23 cellular contexts compared by ENCODE assay signal in the genomic region with DNA sequence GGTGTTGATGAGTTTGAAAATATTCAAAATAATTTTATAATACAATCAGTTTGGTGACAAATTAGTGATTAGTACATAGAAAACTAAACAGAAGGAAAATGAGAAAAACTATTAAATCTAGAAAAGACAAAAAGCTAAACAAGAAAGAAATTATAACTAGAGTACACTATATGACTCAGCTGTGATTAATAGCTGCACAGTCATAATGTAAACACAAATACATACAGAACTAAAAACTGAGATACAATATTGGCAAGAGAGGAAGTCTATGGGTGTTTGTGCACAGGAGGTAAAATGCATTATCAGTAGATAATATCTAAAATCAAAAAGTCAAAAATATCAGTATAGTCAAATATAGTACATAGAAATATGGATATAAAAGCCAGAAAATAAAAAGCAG.
DNase-seq lines count a peak whose midpoint lies in the region; ATAC-seq, FAIRE-seq and TF ChIP-seq lines count a peak whose summit lies in the region.
"Had no signal": no experiment of that assay in that cellular context is flagged by ENCODE, and none has a peak within 500 bp of the region (broad histone marks: within the 10 kb centered on the region; RNA-seq: fewer than 3 reads in every experiment).

No MANE protein-coding gene starts in this region.

- H3K27me3 ChIP-seq in breast epithelium = no peaks in the 10 kb centered on the region
- H3K27me3 ChIP-seq in endothelial cell of umbilical vein (ENCODE audit: control insufficient read depth in 2 of 2, insufficient read depth in 2 of 2, low read length in 2 of 2) = peaks cover 0 to 2% of the 10 kb centered on the region in 2 experiments
- H3K27me3 ChIP-seq in SJCRH30 = no peaks in the 10 kb centered on the region
- no peaks in the 10 kb centered on the region for H3K27me3 ChIP-seq in Caco-2 (replicated peaks; ENCODE audit: control insufficient read depth, insufficient read depth, low read length)
- H3K27me3 ChIP-seq: BE2C, MG63 had no signal

- H3K9ac ChIP-seq in endothelial cell of umbilical vein (replicated peaks; ENCODE audit: extremely low read depth, insufficient read depth, low read length) = no peak overlapping the region
- H3K9ac ChIP-seq: KMS-11 had no signal

- H3K79me2 ChIP-seq in endothelial cell of umbilical vein (ENCODE audit: control insufficient read depth, insufficient read depth, low read length) = no peaks in the 10 kb centered on the region

- intact Hi-C loops in MCF 10A (cut with micrococcal nuclease) (no loop called here), breast epithelium (cut with DNase I; ENCODE audit: low total_unique reads) (no loop called here), endothelial cell of umbilical vein (cut with micrococcal nuclease) (no loop called here), Caco-2 (cut with micrococcal nuclease; ENCODE audit: unreplicated experiment) (no loop called here)

- peak; percentile 20 for DNase-seq in MCF 10A (ENCODE audit: unreplicated experiment)
- DNase-seq in breast epithelium (ENCODE audit: low spot score in 2 of 2) = no peak
- peak; percentile 20 for DNase-seq in RKO (ENCODE audit: low spot score)
- DNase-seq in endothelial cell of umbilical vein (ENCODE audit: low read depth, low spot score) = no peak
- no peak for DNase-seq in SJCRH30
- DNase-seq in Caco-2 = no peak
- DNase-seq: 8988T; BE2C; CD4-positive, CD25-positive, alpha-beta regulatory T cell; COR-L47; MG63; NCI-H1048; NCI-H1436 treated with DMSO at 0.1 percent for 48 hours; NCI-H2029 treated with DMSO at 0.1 percent for 48 hours; NCI-H2171; NCI-H69; RPMI8226 had no signal

- dilution Hi-C loops in endothelial cell of umbilical vein (cut with MboI; ENCODE audit: extremely low pct_ligation_motif_present, low sequenced_read_pairs) = no loop called here

- ATAC-seq in GM18868 (IDR thresholded peaks at IDR 0.05; ENCODE audit: unreplicated experiment) = no peak
- ATAC-seq in GM18511 (IDR thresholded peaks at IDR 0.05; ENCODE audit: unreplicated experiment) = no peak
- ATAC-seq: GM12878, HepG2 had no signal

- H3K4me1 ChIP-seq in breast epithelium = no peaks in the 10 kb centered on the region
- H3K4me1 ChIP-seq in endothelial cell of umbilical vein (ENCODE audit: control insufficient read depth, extremely low read depth, insufficient read depth, low read length) = peaks cover 20% of the 10 kb centered on the region
- peaks cover 2% of the 10 kb centered on the region; the same call in 1 of the 2 replicates for H3K4me1 ChIP-seq in SJCRH30
- no peaks in the 10 kb centered on the region; the same call in 1 of the 2 replicates for H3K4me1 ChIP-seq in Caco-2
- H3K4me1 ChIP-seq: BE2C had no signal

- no peak for TF ChIP-seq CTCF in MCF 10A (IDR thresholded peaks at IDR 0.05; ENCODE audit: unreplicated experiment)
- no peak for TF ChIP-seq CTCF in breast epithelium (IDR thresholded peaks at IDR 0.05)
- TF ChIP-seq CTCF in endothelial cell of umbilical vein (IDR thresholded peaks at IDR 0.05; ENCODE audit: extremely low read depth in 1 of 2, insufficient read depth in 1 of 2, low read depth in 1 of 2, low read length in 2 of 2) = no peak
- no peak for TF ChIP-seq CTCF in Caco-2 (IDR thresholded peaks at IDR 0.05; ENCODE audit: insufficient read depth in 1 of 2, low read depth in 1 of 2, low read length in 1 of 2, severe bottlenecking in 1 of 2, unreplicated experiment in 1 of 2)

- no peaks in the 10 kb centered on the region for H4K20me1 ChIP-seq in endothelial cell of umbilical vein (replicated peaks; ENCODE audit: control insufficient read depth, extremely low read depth, insufficient read depth, low read length)

- H3K27ac Mint-ChIP-seq in MCF 10A (ENCODE audit: low read depth, unreplicated experiment) = no peak overlapping the region
- H3K27ac Mint-ChIP-seq in Caco-2 (ENCODE audit: unreplicated experiment) = no peak overlapping the region
- H3K27ac Mint-ChIP-seq: CD4-positive, CD25-positive, alpha-beta regulatory T cell had no signal

- H3K27ac ChIP-seq in breast epithelium = no peak overlapping the region
- H3K27ac ChIP-seq in endothelial cell of umbilical vein (ENCODE audit: insufficient read depth, low read depth, low read length) = no peak overlapping the region
- H3K27ac ChIP-seq in SJCRH30 = no peak overlapping the region
- H3K27ac ChIP-seq: KMS-11 had no signal

- H3K4me2 ChIP-seq in endothelial cell of umbilical vein (ENCODE audit: insufficient read depth, low read length) = peak overlapping the region; percentile 47
- H3K4me2 ChIP-seq: KMS-11 had no signal

- no peaks in the 10 kb centered on the region for H3K9me1 ChIP-seq in endothelial cell of umbilical vein (replicated peaks; ENCODE audit: control insufficient read depth, extremely low read depth, insufficient read depth, low read length)

- H3K4me3 ChIP-seq in breast epithelium (no peak overlapping the region), endothelial cell of umbilical vein (replicated peaks in 1 of 3; ENCODE audit: insufficient read depth in 1 of 3, low read depth in 1 of 3, low read length in 3 of 3) (no peak overlapping the region), SJCRH30 (no peak overlapping the region), Caco-2 (ENCODE audit: low read depth, low read length) (no peak overlapping the region)
- H3K4me3 ChIP-seq: GM12878, MG63 had no signal

- H3K4me3 Mint-ChIP-seq in MCF 10A (ENCODE audit: unreplicated experiment) = no peak overlapping the region
- H3K4me3 Mint-ChIP-seq in Caco-2 (ENCODE audit: unreplicated experiment) = no peak overlapping the region
- H3K4me3 Mint-ChIP-seq: CD4-positive, CD25-positive, alpha-beta regulatory T cell had no signal

- POLR2A ChIA-PET in MCF 10A (lab: Yijun Ruan, JAX) (no interaction called here), endothelial cell of umbilical vein (lab: Charles Lee) (no interaction called here), Caco-2 (lab: Charles Lee) (no interaction called here)

- CTCF ChIA-PET in MCF 10A (lab: Yijun Ruan, JAX) (no interaction called here), endothelial cell of umbilical vein (lab: Charles Lee) (interaction anchor here (0.7 kb wide), 1 partner anchor 281 kb away, joined by 3 read pairs; no protein-coding TSS in a partner anchor), Caco-2 (lab: Charles Lee) (no interaction called here)

- H3K36me3 ChIP-seq in breast epithelium (no peaks in the 10 kb centered on the region), endothelial cell of umbilical vein (ENCODE audit: control insufficient read depth in 2 of 2, extremely low read depth in 1 of 2, insufficient read depth in 2 of 2, low read length in 2 of 2) (no peaks in the 10 kb centered on the region), SJCRH30 (no peaks in the 10 kb centered on the region), Caco-2 (ENCODE audit: control insufficient read depth, insufficient read depth, low read length) (no peaks in the 10 kb centered on the region)
- H3K36me3 ChIP-seq: BE2C, MG63 had no signal

- H3K27me3 Mint-ChIP-seq in MCF 10A (ENCODE audit: insufficient read depth, unreplicated experiment) = no peaks in the 10 kb centered on the region
- no peaks in the 10 kb centered on the region for H3K27me3 Mint-ChIP-seq in Caco-2 (ENCODE audit: insufficient read depth, unreplicated experiment)
- H3K27me3 Mint-ChIP-seq: CD4-positive, CD25-positive, alpha-beta regulatory T cell had no signal

- TF ChIP-seq POLR2A in breast epithelium (IDR thresholded peaks at IDR 0.05) (no peak), endothelial cell of umbilical vein (IDR thresholded peaks at IDR 0.05; ENCODE audit: low read depth, low read length) (no peak)

- BruUV-seq in MCF 10A (replicated peaks; lab: Mats Ljungman, UMichigan) = no TSS peak
- BruUV-seq in endothelial cell of umbilical vein (replicated peaks; lab: Mats Ljungman, UMichigan) = no TSS peak
- no TSS peak for BruUV-seq in Caco-2 (replicated peaks; lab: Mats Ljungman, UMichigan)

- H3K36me3 Mint-ChIP-seq in MCF 10A (ENCODE audit: insufficient read depth, unreplicated experiment) (no peaks in the 10 kb centered on the region), Caco-2 (ENCODE audit: insufficient read depth, unreplicated experiment) (no peaks in the 10 kb centered on the region)
- H3K36me3 Mint-ChIP-seq: CD4-positive, CD25-positive, alpha-beta regulatory T cell had no signal

- no peak for FAIRE-seq in endothelial cell of umbilical vein (lab: Jason Lieb, UNC)
- FAIRE-seq: GM12878, H1, HepG2 had no signal

- H2AFZ ChIP-seq in endothelial cell of umbilical vein (ENCODE audit: low read depth, low read length) = no peak overlapping the region

- peaks cover 22% of the 10 kb centered on the region for H3K4me1 Mint-ChIP-seq in MCF 10A (ENCODE audit: insufficient read depth, unreplicated experiment)
- H3K4me1 Mint-ChIP-seq in Caco-2 (ENCODE audit: low read depth, unreplicated experiment) = no peaks in the 10 kb centered on the region
- H3K4me1 Mint-ChIP-seq: CD4-positive, CD25-positive, alpha-beta regulatory T cell had no signal

- H3K9me3 ChIP-seq in breast epithelium = no peaks in the 10 kb centered on the region
- no peaks in the 10 kb centered on the region for H3K9me3 ChIP-seq in endothelial cell of umbilical vein (replicated peaks; ENCODE audit: control insufficient read depth, insufficient read depth, low read length)
- no peaks in the 10 kb centered on the region for H3K9me3 ChIP-seq in SJCRH30 (replicated peaks)
- H3K9me3 ChIP-seq in Caco-2 = no peaks in the 10 kb centered on the region
- H3K9me3 ChIP-seq: BE2C, MG63 had no signal

- H3K9me3 Mint-ChIP-seq in MCF 10A (ENCODE audit: unreplicated experiment) (peaks cover 8% of the 10 kb centered on the region), Caco-2 (ENCODE audit: unreplicated experiment) (no peaks in the 10 kb centered on the region)
- H3K9me3 Mint-ChIP-seq: CD4-positive, CD25-positive, alpha-beta regulatory T cell had no signal

TF ChIP-seq in endothelial cell of umbilical vein, 7 proteins besides CTCF, POLR2A, EP300 and RAD21:
- TF ChIP-seq POLR2AphosphoS5 (IDR thresholded peaks at IDR 0.05; ENCODE audit: insufficient read depth, low read depth, low read length) = no peak
- TF ChIP-seq GATA2 (IDR thresholded peaks at IDR 0.05; ENCODE audit: insufficient read depth, insufficient read length, low read depth, low read length) = peak; percentile 46
- TF ChIP-seq FOS (IDR thresholded peaks at IDR 0.05; ENCODE audit: borderline replicate concordance, insufficient read depth, low read length) = peak; percentile 93
- TF ChIP-seq, protein P1, sequence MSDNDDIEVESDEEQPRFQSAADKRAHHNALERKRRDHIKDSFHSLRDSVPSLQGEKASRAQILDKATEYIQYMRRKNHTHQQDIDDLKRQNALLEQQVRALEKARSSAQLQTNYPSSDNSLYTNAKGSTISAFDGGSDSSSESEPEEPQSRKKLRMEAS (IDR thresholded peaks at IDR 0.05; ENCODE audit: insufficient read depth, insufficient read length) = no peak
- TF ChIP-seq JUN (IDR thresholded peaks at IDR 0.05; ENCODE audit: borderline replicate concordance, insufficient read depth, insufficient read length, low read depth) = peak; percentile 63
- no peak for TF ChIP-seq MYC (IDR thresholded peaks at IDR 0.05; ENCODE audit: low read depth, low read length)

Comparison
In these comparisons a context has a peak if more than half of its experiments do, and no peak if none do; other contexts are left out.
1. DNase-seq: peak in MCF 10A (single experiment) and RKO (single experiment); none in breast epithelium (0 of 2), endothelial cell of umbilical vein (single experiment), SJCRH30 (0 of 2) and Caco-2 (0 of 2).